ENCODE assay signal across 1 cellular context in genomic region chr5:150318613-150319483, GRCh38.
TF ChIP-seq lines count a peak whose summit lies in the region.

No MANE protein-coding gene starts in this region.

TF ChIP-seq in IMR-90, 13 proteins besides CTCF, POLR2A, EP300 and RAD21:
- TF ChIP-seq RFX5 (IDR thresholded peaks at IDR 0.05; ENCODE audit: low read depth, low read length) (no peak), NFE2L2 (IDR thresholded peaks at IDR 0.05; ENCODE audit: low read depth, low read length) (0 out of 2 replicates have a peak, but pooled peaks have one; percentile 5)
